Comparison of ENCODE assay signal across 12 cellular contexts in the genomic region with DNA sequence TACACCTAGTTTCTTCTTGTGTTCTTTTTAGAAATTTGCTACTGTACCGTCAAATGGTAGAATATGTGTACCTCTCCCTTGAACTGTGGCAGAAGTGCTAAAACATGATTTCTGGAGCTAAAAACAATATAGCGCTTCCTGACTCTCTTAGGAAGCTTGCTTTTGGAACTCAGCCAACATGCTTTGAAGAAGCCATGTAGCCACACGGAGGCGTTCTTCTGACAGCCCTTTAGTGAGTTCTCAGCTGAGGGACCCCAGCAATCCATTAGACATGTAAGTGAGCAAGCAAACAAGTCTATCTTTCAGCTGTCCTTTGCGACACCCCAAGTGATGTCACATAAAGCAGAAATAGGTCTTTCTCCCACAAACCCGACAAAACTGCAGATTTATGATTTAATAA.
DNase-seq lines count a peak whose midpoint lies in the region; ATAC-seq and TF ChIP-seq lines count a peak whose summit lies in the region.
"Had no signal": no experiment of that assay in that cellular context is flagged by ENCODE, and none has a peak within 500 bp of the region (broad histone marks: within the 10 kb centered on the region; RNA-seq: fewer than 3 reads in every experiment).

No MANE protein-coding gene starts in this region.

- H3K27ac Mint-ChIP-seq in endothelial cell (ENCODE audit: unreplicated experiment), result no peak overlapping the region
- H3K27ac Mint-ChIP-seq in activated CD4-positive, alpha-beta T cell treated with anti-CD3 and anti-CD28 coated beads, Interleukin-2, amount 10 ng/mL, durations not matched to agents 7 days and 5 days, result no peak overlapping the region
- H3K27ac Mint-ChIP-seq: nephron progenitor cell; stimulated activated memory B cell treated with anti-CD40 and anti-IgM and Interleukin-4, amounts not matched to agents 10 μg/mL and 1 μg/mL and 100 μg/mL, for 72 hours had no signal

- H3K27me3 ChIP-seq in A673 (replicated peaks; ENCODE audit: insufficient read depth, low read depth, low read length, poor library complexity), result no peaks in the 10 kb centered on the region
- H3K27me3 ChIP-seq: sigmoid colon had no signal

- no peak overlapping the region for H3K27ac ChIP-seq in A673 (ENCODE audit: low read depth, low read length, poor library complexity, severe bottlenecking)
- H3K27ac ChIP-seq: sigmoid colon had no signal

- DNase-seq in A673 (ENCODE audit: low spot score) (peak; percentile 44), Daoy (ENCODE audit: low read depth) (peak; percentile 13), NCI-H460 (ENCODE audit: extremely low read depth, low read depth) (peak; percentile 7), endothelial cell (ENCODE audit: low spot score) (peak; percentile 8), NCI-H2081 treated with DMSO at 0.1 percent for 48 hours (lab: John Stamatoyannopoulos, UW) (no peak)
- DNase-seq in activated CD4-positive, alpha-beta T cell treated with anti-CD3 and anti-CD28 coated beads, Interleukin-2, amount 10 ng/mL, durations not matched to agents 7 days and 5 days, result no peak
- DNase-seq: activated CD4-positive, alpha-beta T cell treated with anti-CD3 and anti-CD28 coated beads, Interleukin-2, amount 50 U/mL, for 4 hours; C1 segment of cervical spinal cord; nephron progenitor cell; sigmoid colon had no signal

- H3K27me3 Mint-ChIP-seq in endothelial cell (ENCODE audit: unreplicated experiment), result no peaks in the 10 kb centered on the region
- no peaks in the 10 kb centered on the region for H3K27me3 Mint-ChIP-seq in activated CD4-positive, alpha-beta T cell treated with anti-CD3 and anti-CD28 coated beads, Interleukin-2, amount 10 ng/mL, durations not matched to agents 7 days and 5 days
- H3K27me3 Mint-ChIP-seq: stimulated activated memory B cell treated with anti-CD40 and anti-IgM and Interleukin-4, amounts not matched to agents 10 μg/mL and 1 μg/mL and 100 μg/mL, for 72 hours had no signal

- CTCF ChIA-PET in A673 (lab: Charles Lee), result interaction anchor here (0.8 to 1.1 kb wide), 2 partner anchors 361 to 579 kb away, joined by 4 to 7 read pairs; no protein-coding TSS in a partner anchor
- CTCF ChIA-PET in activated CD4-positive, alpha-beta T cell treated with anti-CD3 and anti-CD28 coated beads, Interleukin-2, amount 10 ng/mL, durations not matched to agents 7 days and 5 days (lab: Charles Lee), result no interaction called here

- POLR2A ChIA-PET in A673 (lab: Charles Lee; ENCODE audit: low non-redundant PET), result no interaction called here
- POLR2A ChIA-PET in activated CD4-positive, alpha-beta T cell treated with anti-CD3 and anti-CD28 coated beads, Interleukin-2, amount 10 ng/mL, durations not matched to agents 7 days and 5 days (lab: Charles Lee), result no interaction called here

- H3K36me3 ChIP-seq in A673 (ENCODE audit: insufficient read depth, low read length, poor library complexity, severe bottlenecking), result no peaks in the 10 kb centered on the region
- H3K36me3 ChIP-seq: sigmoid colon had no signal

- peaks cover 3% of the 10 kb centered on the region for H3K4me1 Mint-ChIP-seq in endothelial cell (ENCODE audit: unreplicated experiment)
- H3K4me1 Mint-ChIP-seq in activated CD4-positive, alpha-beta T cell treated with anti-CD3 and anti-CD28 coated beads, Interleukin-2, amount 10 ng/mL, durations not matched to agents 7 days and 5 days, result no peaks in the 10 kb centered on the region
- H3K4me1 Mint-ChIP-seq: nephron progenitor cell; stimulated activated memory B cell treated with anti-CD40 and anti-IgM and Interleukin-4, amounts not matched to agents 10 μg/mL and 1 μg/mL and 100 μg/mL, for 72 hours had no signal

- no peak for ATAC-seq in GM18867 (IDR thresholded peaks at IDR 0.05; ENCODE audit: unreplicated experiment)
- ATAC-seq: stimulated activated memory B cell treated with anti-CD40 and anti-IgM and Interleukin-4, amounts not matched to agents 10 μg/mL and 1 μg/mL and 100 μg/mL, for 72 hours had no signal

- H3K4me3 Mint-ChIP-seq in endothelial cell (ENCODE audit: unreplicated experiment), result no peak overlapping the region
- no peak overlapping the region for H3K4me3 Mint-ChIP-seq in activated CD4-positive, alpha-beta T cell treated with anti-CD3 and anti-CD28 coated beads, Interleukin-2, amount 10 ng/mL, durations not matched to agents 7 days and 5 days
- H3K4me3 Mint-ChIP-seq: nephron progenitor cell; stimulated activated memory B cell treated with anti-CD40 and anti-IgM and Interleukin-4, amounts not matched to agents 10 μg/mL and 1 μg/mL and 100 μg/mL, for 72 hours had no signal

- BruUV-seq in A673 (replicated peaks; lab: Mats Ljungman, UMichigan), result no TSS peak

- H3K4me3 ChIP-seq in A673 (ENCODE audit: low read depth, low read length, poor library complexity, severe bottlenecking), result no peak overlapping the region
- H3K4me3 ChIP-seq: sigmoid colon had no signal

- no peaks in the 10 kb centered on the region for H3K9me3 ChIP-seq in A673 (ENCODE audit: low read depth, low read length, poor library complexity, severe bottlenecking)
- H3K9me3 ChIP-seq: sigmoid colon had no signal

- H3K36me3 Mint-ChIP-seq in endothelial cell (ENCODE audit: low read depth, unreplicated experiment), result no peaks in the 10 kb centered on the region
- no peaks in the 10 kb centered on the region for H3K36me3 Mint-ChIP-seq in activated CD4-positive, alpha-beta T cell treated with anti-CD3 and anti-CD28 coated beads, Interleukin-2, amount 10 ng/mL, durations not matched to agents 7 days and 5 days (ENCODE audit: low read depth)
- H3K36me3 Mint-ChIP-seq: stimulated activated memory B cell treated with anti-CD40 and anti-IgM and Interleukin-4, amounts not matched to agents 10 μg/mL and 1 μg/mL and 100 μg/mL, for 72 hours had no signal

- H3K9me3 Mint-ChIP-seq in endothelial cell (ENCODE audit: unreplicated experiment), result no peaks in the 10 kb centered on the region
- H3K9me3 Mint-ChIP-seq in activated CD4-positive, alpha-beta T cell treated with anti-CD3 and anti-CD28 coated beads, Interleukin-2, amount 10 ng/mL, durations not matched to agents 7 days and 5 days, result no peaks in the 10 kb centered on the region
- H3K9me3 Mint-ChIP-seq: nephron progenitor cell had no signal

- peak; percentile 44; the same call in 1 of the 2 replicates for TF ChIP-seq CTCF in A673 (conservative IDR thresholded peaks at IDR 0.05; ENCODE audit: low read depth, low read length)
- TF ChIP-seq CTCF in endothelial cell (IDR thresholded peaks at IDR 0.05; ENCODE audit: unreplicated experiment), result no peak

- no peaks in the 10 kb centered on the region for H3K4me1 ChIP-seq in A673 (ENCODE audit: insufficient read depth, low read length, poor library complexity, severe bottlenecking)
- H3K4me1 ChIP-seq: sigmoid colon had no signal

- intact Hi-C loops in A673 (cut with micrococcal nuclease; ENCODE audit: unreplicated experiment), result loop anchor here (2.0 kb wide), 1 partner anchor 579 kb away; no protein-coding TSS in a partner anchor

Comparison
In these comparisons a context has a peak if more than half of its experiments do, and no peak if none do; other contexts are left out.
1. DNase-seq: peak in A673 (single experiment), Daoy (single experiment), NCI-H460 (single experiment) and endothelial cell (single experiment); none in activated CD4-positive, alpha-beta T cell treated with anti-CD3 and anti-CD28 coated beads, Interleukin-2, amount 10 ng/mL, durations not matched to agents 7 days and 5 days (single experiment) and NCI-H2081 treated with DMSO at 0.1 percent for 48 hours (single experiment).